In genomic region chr20:38724603-38725457, GRCh38 we compare ENCODE assay signal across 12 cellular contexts. TPM values are rescaled to one million over a fixed set of nuclear protein-coding genes. Genes with fewer than 3 reads are reported as not detected.
DNase-seq lines count a peak whose midpoint lies in the region; ATAC-seq and TF ChIP-seq lines count a peak whose summit lies in the region.
"Had no signal": no experiment of that assay in that cellular context is flagged by ENCODE, and none has a peak within 500 bp of the region (broad histone marks: within the 10 kb centered on the region; RNA-seq: fewer than 3 reads in every experiment).

No MANE protein-coding gene starts in this region.

- no peaks in the 10 kb centered on the region for H3K36me3 Mint-ChIP-seq in Calu3 (ENCODE audit: insufficient read depth, unreplicated experiment)

- DNase-seq in stimulated activated CD4-positive, alpha-beta T cell treated with anti-CD3 and anti-CD28 coated beads, Interleukin-4, amount 100 ng/mL, for 1 hour: peak; percentile 3
- no peak for DNase-seq in stimulated activated CD4-positive, alpha-beta T cell treated with anti-CD3 and anti-CD28 coated beads, Interleukin-1b, Interleukin-23, amount 100 ng/mL, for 48 hours
- DNase-seq in NCI-H2227 treated with DMSO at 0.1 percent for 48 hours (lab: John Stamatoyannopoulos, UW): peak; percentile 58
- peak; percentile 16 for DNase-seq in germinal center (ENCODE audit: low spot score)
- no peak for DNase-seq in Calu3
- no peak for DNase-seq in NCI-H2081 treated with DMSO at 0.1 percent for 48 hours (lab: John Stamatoyannopoulos, UW)
- DNase-seq in NCI-H446 (lab: John Stamatoyannopoulos, UW): no peak
- DNase-seq: cortex of kidney, small intestine, substantia nigra had no signal

- H3K9me3 Mint-ChIP-seq in Calu3 (ENCODE audit: low read depth, unreplicated experiment): no peaks in the 10 kb centered on the region

- BruUV-seq in Calu3 (replicated peaks; lab: Mats Ljungman, UMichigan): no TSS peak

- intact Hi-C loops in Calu3 (cut with micrococcal nuclease; ENCODE audit: unreplicated experiment): no loop called here

- peaks cover 100% of the 10 kb centered on the region for H3K27me3 Mint-ChIP-seq in Calu3 (ENCODE audit: unreplicated experiment)

- no peak overlapping the region for H3K27ac Mint-ChIP-seq in Calu3 (ENCODE audit: unreplicated experiment)

- TF ChIP-seq CTCF in Calu3 (IDR thresholded peaks at IDR 0.05; ENCODE audit: unreplicated experiment): no peak

- CTCF ChIA-PET in Calu3 (lab: Charles Lee): interaction anchor here (1.7 kb wide), 1 partner anchor 9 kb away, joined by 5 read pairs; no protein-coding TSS in a partner anchor

- ATAC-seq in HG02798 (IDR thresholded peaks at IDR 0.05; ENCODE audit: poor library complexity, unreplicated experiment): no peak

- H3K4me3 Mint-ChIP-seq in Calu3 (ENCODE audit: low read depth, unreplicated experiment): no peak overlapping the region

- peaks cover 9% of the 10 kb centered on the region for H3K4me1 Mint-ChIP-seq in Calu3 (ENCODE audit: low read depth, unreplicated experiment)

RNA-seq across cellular contexts. Expression of gene SLC32A1, which starts 0.5 kb away (rescaled TPM):
- not detected in 2 replicates for total RNA-seq in Calu3 (2022)
- total RNA-seq: activated CD8-positive, alpha-beta memory T cell treated with anti-CD3 and anti-CD28 coated beads for 36 hours had no signal

RNA-seq across cellular contexts. Expression of gene ACTR5, which starts 23.4 kb away (rescaled TPM):
- 12.9 and 14.7 TPM in 2 replicates for total RNA-seq in Calu3 (2022)

Comparison
In these comparisons a context has a peak if more than half of its experiments do, and no peak if none do; other contexts are left out.
1. DNase-seq: peak in stimulated activated CD4-positive, alpha-beta T cell treated with anti-CD3 and anti-CD28 coated beads, Interleukin-4, amount 100 ng/mL, for 1 hour (single experiment), NCI-H2227 treated with DMSO at 0.1 percent for 48 hours (single experiment) and germinal center (single experiment); none in stimulated activated CD4-positive, alpha-beta T cell treated with anti-CD3 and anti-CD28 coated beads, Interleukin-1b, Interleukin-23, amount 100 ng/mL, for 48 hours (single experiment), Calu3 (single experiment), NCI-H2081 treated with DMSO at 0.1 percent for 48 hours (single experiment) and NCI-H446 (0 of 2).